Comparison of ENCODE assay signal across 20 cellular contexts in genomic region chr10:70987396-70988130, GRCh38.
"Had no signal": no experiment of that assay in that cellular context is flagged by ENCODE, and none has a peak within 500 bp of the region (broad histone marks: within the 10 kb centered on the region; RNA-seq: fewer than 3 reads in every experiment).

No MANE protein-coding gene starts in this region.

- H3K9ac ChIP-seq: KMS-11, SK-N-SH had no signal

- H3K4me2 ChIP-seq: KMS-11, SK-N-SH had no signal

- H3K27ac ChIP-seq: HL-60, KMS-11 had no signal

- H3K36me3 Mint-ChIP-seq: IgD-negative memory B cell had no signal

- H3K9me3 Mint-ChIP-seq: IgD-negative memory B cell had no signal

- DNase-seq: Kasumi-1, MM.1S, NCI-H1105, NCI-H1436 treated with DMSO at 0.1 percent for 48 hours, NCI-H187, NCI-H2029, NCI-H2081 treated with DMSO at 0.1 percent for 48 hours, NCI-H2171, NCI-H226, NCI-H446, NCI-H510A, NCI-H524 treated with DMSO at 0.1 percent for 48 hours, NCI-H774, RPMI8226, SHP77, SK-N-SH had no signal

- H3K27ac Mint-ChIP-seq: IgD-negative memory B cell had no signal

- H3K9me3 ChIP-seq: SK-N-SH had no signal

- H3K4me3 Mint-ChIP-seq: IgD-negative memory B cell had no signal

- H3K4me3 ChIP-seq: K562 had no signal
